ENCODE assay signal across 8 cellular contexts in the genomic region with DNA sequence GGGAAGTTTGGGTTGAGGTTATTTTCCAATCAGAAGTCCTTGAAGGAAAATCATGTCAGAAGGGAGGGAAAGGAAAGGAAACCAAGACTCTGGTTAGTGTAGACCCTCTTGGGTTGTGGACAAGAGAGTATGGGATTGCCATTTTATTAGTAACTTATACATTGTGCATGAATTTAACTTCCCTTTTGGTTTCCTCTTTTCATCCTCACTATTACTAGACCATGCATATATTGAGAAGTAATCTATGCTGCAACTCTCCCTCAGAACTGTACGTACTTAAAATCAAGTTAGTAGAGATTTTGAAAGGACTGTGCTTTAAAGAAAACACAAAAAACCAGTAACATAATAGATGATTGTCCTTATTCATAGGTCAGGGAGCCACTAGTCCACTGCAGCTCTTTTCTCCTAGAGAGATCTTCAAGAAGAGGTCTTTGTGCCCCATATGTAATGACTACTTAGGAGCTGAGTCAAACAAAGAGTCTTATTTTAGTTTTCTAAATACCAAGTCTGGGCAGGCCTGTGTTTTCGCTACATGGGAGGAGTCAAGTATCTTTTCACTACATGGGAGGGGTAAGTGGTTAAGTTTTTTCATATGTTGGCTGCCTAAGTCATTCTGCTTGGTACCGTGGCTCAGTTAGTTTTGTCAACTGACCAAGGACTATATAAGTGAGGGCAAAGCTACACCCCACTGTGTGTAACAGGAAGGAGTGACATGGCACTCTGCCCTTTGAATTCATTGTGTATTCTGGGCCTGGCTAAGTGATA. TPM values are rescaled to one million over a fixed set of nuclear protein-coding genes. Genes with fewer than 3 reads are reported as not detected.
DNase-seq lines count a peak whose midpoint lies in the region; ATAC-seq, FAIRE-seq and TF ChIP-seq lines count a peak whose summit lies in the region.

No MANE protein-coding gene starts in this region.

- no peak overlapping the region for H4K5ac ChIP-seq in IMR-90 (ENCODE audit: low read depth, low read length)

- no peak overlapping the region for H4K91ac ChIP-seq in IMR-90 (ENCODE audit: insufficient read depth, low read depth, low read length)

- no peak overlapping the region for H2BK120ac ChIP-seq in IMR-90 (ENCODE audit: low read depth, low read length)

- no peak overlapping the region for H3K56ac ChIP-seq in IMR-90 (ENCODE audit: extremely low read depth, insufficient read depth, low read length)

- H3K9me3 Mint-ChIP-seq in Calu3 (ENCODE audit: low read depth, unreplicated experiment) = no peaks in the 10 kb centered on the region

- H3K27me3 ChIP-seq in IMR-90 (ENCODE audit: control insufficient read depth, insufficient read depth, low read length) (no peaks in the 10 kb centered on the region), HepG2 (ENCODE audit: control insufficient read depth in 1 of 2, insufficient read depth in 2 of 2, low read length in 2 of 2) (peaks cover 0 to 9% of the 10 kb centered on the region in 2 experiments; a peak in 2 of 5 replicates)

- H3K18ac ChIP-seq in IMR-90 (ENCODE audit: low read depth, low read length) = no peak overlapping the region

- TF ChIP-seq RAD21 in IMR-90 (IDR thresholded peaks at IDR 0.05; ENCODE audit: low read length) (no peak), HepG2 (CRISPR knock-in tag; IDR thresholded peaks at IDR 0.05) (no peak)

- no peak for TF ChIP-seq EP300 in HepG2 (IDR thresholded peaks at IDR 0.05; ENCODE audit: low read depth in 2 of 2, low read length in 2 of 2)
- no peak for TF ChIP-seq EP300 in HepG2 (CRISPR knock-in tag; IDR thresholded peaks at IDR 0.05; ENCODE audit: borderline replicate concordance)

- H4K8ac ChIP-seq in IMR-90 (ENCODE audit: low read depth in 2 of 2, low read length in 2 of 2) = no peak overlapping the region

- CTCF ChIA-PET in IMR-90 (lab: Yijun Ruan, JAX) = no interaction called here
- CTCF ChIA-PET in HepG2 (lab: Yijun Ruan, JAX; ENCODE audit: low intra/inter-chr PET ratio, low total read pairs) = no interaction called here
- CTCF ChIA-PET in Calu3 (lab: Charles Lee) = no interaction called here

- in situ Hi-C loops in IMR-90 (cut with MboI; ENCODE audit: low sequenced_read_pairs) = no loop called here
- in situ Hi-C loops in HepG2 (cut with HindIII; ENCODE audit: extremely low pct_ligation_motif_present, low pct_unique_long_range_greater_than_20kb) = no loop called here

- FAIRE-seq in HepG2 (lab: Jason Lieb, UNC) = no peak

- H3K27ac ChIP-seq in IMR-90 (ENCODE audit: insufficient read depth, low read length) = no peak overlapping the region
- H3K27ac ChIP-seq in HepG2 (ENCODE audit: extremely low read length, insufficient read depth, low read length) = no peak overlapping the region

- H3K79me1 ChIP-seq in IMR-90 (ENCODE audit: low read depth in 1 of 2, low read length in 2 of 2) = no peaks in the 10 kb centered on the region

- peak; percentile 95 for ATAC-seq in GM18502 (IDR thresholded peaks at IDR 0.05; ENCODE audit: poor library complexity, unreplicated experiment)
- ATAC-seq in GM21529 (IDR thresholded peaks at IDR 0.05; ENCODE audit: unreplicated experiment) = peak; percentile 88
- peak; percentile 56; the same call in 1 of the 2 replicates for ATAC-seq in IMR-90 (ENCODE audit: low read depth)
- ATAC-seq in HepG2 = no peak

- no peak overlapping the region for H3K4me3 Mint-ChIP-seq in Calu3 (ENCODE audit: low read depth, unreplicated experiment)

- no peak overlapping the region for H2AFZ ChIP-seq in IMR-90 (replicated peaks; ENCODE audit: low read length, poor library complexity)
- H2AFZ ChIP-seq in HepG2 (ENCODE audit: low read length) = no peak overlapping the region

- H2BK5ac ChIP-seq in IMR-90 (ENCODE audit: low read depth, low read length, poor library complexity, severe bottlenecking) = no peak overlapping the region

- no peak overlapping the region for H3K4ac ChIP-seq in IMR-90 (ENCODE audit: low read depth, low read length)

- H3K27me3 Mint-ChIP-seq in Calu3 (ENCODE audit: unreplicated experiment) = no peaks in the 10 kb centered on the region

- BruUV-seq in IMR-90 (replicated peaks; lab: Mats Ljungman, UMichigan) = no TSS peak
- BruUV-seq in HepG2 (replicated peaks; lab: Mats Ljungman, UMichigan) = no TSS peak
- BruUV-seq in Calu3 (replicated peaks; lab: Mats Ljungman, UMichigan) = no TSS peak

- H3K4me1 Mint-ChIP-seq in Calu3 (ENCODE audit: low read depth, unreplicated experiment) = no peaks in the 10 kb centered on the region

- WGBS in IMR-90 (ENCODE audit: extremely low coverage in 2 of 2, insufficient read length in 1 of 2), 2 experiments = no CpG with 5 or more reads among the region's 3 CpGs
- 42% methylated on average over 3 of the region's 3 CpGs for WGBS in HepG2 (ENCODE audit: low lambda C conversion rate)

- H3K9me3 ChIP-seq in IMR-90 (ENCODE audit: control insufficient read depth, insufficient read depth, low read length) (no peaks in the 10 kb centered on the region), HepG2 (ENCODE audit: low read length) (no peaks in the 10 kb centered on the region)

- intact Hi-C loops in IMR-90 (cut with micrococcal nuclease) (no loop called here), HepG2 (cut with micrococcal nuclease; ENCODE audit: unreplicated experiment) (no loop called here), Calu3 (cut with micrococcal nuclease; ENCODE audit: unreplicated experiment) (no loop called here)

- POLR2A ChIA-PET in IMR-90 (lab: Charles Lee; ENCODE audit: unreplicated experiment) = no interaction called here
- POLR2A ChIA-PET in HepG2 (lab: Yijun Ruan, JAX) = no interaction called here

- DNase-seq in IMR-90 = no peak
- DNase-seq in HepG2 (ENCODE audit: low spot score) = no peak
- DNase-seq in RPMI8226 = no peak
- no peak for DNase-seq in Calu3
- DNase-seq in SHP77 treated with DMSO at 0.1 percent for 48 hours (lab: John Stamatoyannopoulos, UW) = no peak
- no peak for DNase-seq in H4 (ENCODE audit: low spot score)

- no peak overlapping the region for H2AK9ac ChIP-seq in IMR-90 (replicated peaks; ENCODE audit: low read depth, low read length, poor library complexity)

- dilution Hi-C loops in IMR-90 (cut with HindIII; ENCODE audit: low sequenced_read_pairs, unreplicated experiment) = no loop called here

- no peak overlapping the region for H2AK5ac ChIP-seq in IMR-90 (ENCODE audit: low read depth, low read length)

- no peaks in the 10 kb centered on the region for H3K36me3 ChIP-seq in IMR-90 (ENCODE audit: control insufficient read depth, insufficient read depth, low read length)
- no peaks in the 10 kb centered on the region for H3K36me3 ChIP-seq in HepG2 (replicated peaks in 1 of 2; ENCODE audit: control insufficient read depth in 1 of 2, insufficient read depth in 2 of 2, low read length in 2 of 2)

- H3K27ac Mint-ChIP-seq in Calu3 (ENCODE audit: unreplicated experiment) = no peak overlapping the region

- H3K23ac ChIP-seq in IMR-90 (ENCODE audit: low read depth, low read length) = no peak overlapping the region

- no peak for TF ChIP-seq CTCF in IMR-90 (conservative IDR thresholded peaks at IDR 0.05; ENCODE audit: low read depth, low read length)
- TF ChIP-seq CTCF in HepG2 (CRISPR knock-in tag; IDR thresholded peaks at IDR 0.05) = no peak
- no peak for TF ChIP-seq CTCF in Calu3 (IDR thresholded peaks at IDR 0.05; ENCODE audit: unreplicated experiment)

- H3K9me1 ChIP-seq in IMR-90 (ENCODE audit: insufficient read depth, low read length) = no peaks in the 10 kb centered on the region; the same call in 1 of the 2 replicates

- H3K36me3 Mint-ChIP-seq in Calu3 (ENCODE audit: insufficient read depth, unreplicated experiment) = no peaks in the 10 kb centered on the region

- H4K20me1 ChIP-seq in IMR-90 (ENCODE audit: insufficient read depth, low read length) (no peaks in the 10 kb centered on the region), HepG2 (ENCODE audit: insufficient read depth, low read length) (no peaks in the 10 kb centered on the region)

- no peak overlapping the region for H3K9ac ChIP-seq in IMR-90 (ENCODE audit: low read depth, low read length)
- H3K9ac ChIP-seq in HepG2 (ENCODE audit: insufficient read depth, low read depth, low read length) = no peak overlapping the region

- H3K14ac ChIP-seq in IMR-90 (replicated peaks; ENCODE audit: low read depth, low read length) = no peak overlapping the region

- H3K4me1 ChIP-seq in IMR-90 (ENCODE audit: control insufficient read depth, insufficient read depth, low read length) = no peaks in the 10 kb centered on the region
- 0 out of 2 replicates have a peak, but pooled peaks cover 8% of the 10 kb centered on the region for H3K4me1 ChIP-seq in HepG2 (ENCODE audit: insufficient read depth, low read length)

- no peaks in the 10 kb centered on the region for H3K79me2 ChIP-seq in HepG2 (ENCODE audit: insufficient read depth, low read length)

- H3K4me2 ChIP-seq in IMR-90 (ENCODE audit: low read depth, low read length) (no peak overlapping the region), HepG2 (ENCODE audit: low read depth, low read length) (no peak overlapping the region)

- H3K4me3 ChIP-seq in IMR-90 (ENCODE audit: insufficient read depth, low read depth, low read length) (no peak overlapping the region), HepG2 (replicated peaks in 1 of 3; ENCODE audit: insufficient read depth in 1 of 3, low read depth in 2 of 3, low read length in 3 of 3) (no peak overlapping the region)

- H2BK20ac ChIP-seq in IMR-90 (ENCODE audit: low read depth, low read length) = no peak overlapping the region

- TF ChIP-seq POLR2A in IMR-90 (IDR thresholded peaks at IDR 0.05; ENCODE audit: low read depth, low read length) (no peak), HepG2 (IDR thresholded peaks at IDR 0.05; ENCODE audit: insufficient read depth in 1 of 2, low read depth in 2 of 2, low read length in 2 of 2) (no peak)

- H2BK15ac ChIP-seq in IMR-90 (ENCODE audit: low read depth, low read length) = no peak overlapping the region

RNA-seq across cellular contexts. Expression of a gene that starts 25.2 kb away (rescaled TPM):
- 0.54 and 1.1 TPM in 2 replicates for total RNA-seq in IMR-90 (2012; rRNA removed)
- polyA plus RNA-seq in IMR-90 (2012; rRNA removed) = 0.66 and 0.79 TPM in 2 replicates
- polyA plus RNA-seq in IMR-90 (2012; cell fraction: cytosol; rRNA removed) = 0.32 and 0.38 TPM in 2 replicates
- 0.25 and 1.0 TPM in 2 replicates for polyA plus RNA-seq in IMR-90 (2012; cell fraction: nucleus; rRNA removed; ENCODE audit: low replicate concordance)
- 11.0 and 16.6 TPM in 2 replicates for total RNA-seq in HepG2 (2016; rRNA removed; fragmentation: Illumina TruSeq; extraction: Trizol)
- 1.6 and 2.4 TPM in 2 replicates for total RNA-seq in HepG2 (2016; cell fraction: cytosol; rRNA removed; fragmentation: Illumina TruSeq; extraction: Trizol; ENCODE audit: low read depth)
- 10.2 and 16.4 TPM in 2 replicates for total RNA-seq in HepG2 (2016; cell fraction: insoluble cytoplasmic fraction; rRNA removed; fragmentation: Illumina TruSeq; extraction: Trizol)
- total RNA-seq in HepG2 (2016; cell fraction: membrane; rRNA removed; fragmentation: Illumina TruSeq; extraction: Trizol) = 6.3 and 7.3 TPM in 2 replicates
- total RNA-seq in HepG2 (2016; cell fraction: nucleus; rRNA removed; fragmentation: Illumina TruSeq; extraction: Trizol) = 11.0 and 12.8 TPM in 2 replicates
- 5.4 and 5.8 TPM in 2 replicates for polyA plus RNA-seq in HepG2 (2011; rRNA removed)
- polyA plus RNA-seq in HepG2 (2011; cell fraction: cytosol; rRNA removed) = 2.6 and 3.3 TPM in 2 replicates
- 4.4 and 5.0 TPM in 2 replicates for polyA plus RNA-seq in HepG2 (2011; cell fraction: nucleus; rRNA removed)
- polyA plus RNA-seq in HepG2 (2012) = 8.6 and 14.4 TPM in 2 replicates
- polyA plus RNA-seq in HepG2 (2016; cell fraction: cytosol; fragmentation: Illumina TruSeq; extraction: Trizol; ENCODE audit: low read depth) = 0.62 and 0.73 TPM in 2 replicates
- polyA plus RNA-seq in HepG2 (2016; cell fraction: insoluble cytoplasmic fraction; fragmentation: Illumina TruSeq; extraction: Trizol; ENCODE audit: low read depth) = 15.0 and 16.0 TPM in 2 replicates
- 2.6 and 2.9 TPM in 2 replicates for polyA plus RNA-seq in HepG2 (2016; cell fraction: membrane; fragmentation: Illumina TruSeq; extraction: Trizol; ENCODE audit: low read depth)
- 8.1 and 8.7 TPM in 2 replicates for polyA plus RNA-seq in HepG2 (2016; cell fraction: nucleus; fragmentation: Illumina TruSeq; extraction: Trizol; ENCODE audit: insufficient read depth, low read depth)
- 3.3 and 12.1 TPM in 2 replicates for polyA minus RNA-seq in HepG2 (2011; rRNA and poly(A)+ RNA removed; ENCODE audit: low replicate concordance)
- polyA minus RNA-seq in HepG2 (2011; cell fraction: cytosol; rRNA and poly(A)+ RNA removed) = 11.2 and 13.2 TPM in 2 replicates
- polyA minus RNA-seq in HepG2 (2011; cell fraction: nucleus; rRNA and poly(A)+ RNA removed) = 19.1 and 19.7 TPM in 2 replicates
- total RNA-seq in Calu3 (2022) = 6.7 and 7.5 TPM in 2 replicates
- total RNA-seq in H4 (2014; rRNA removed; shearing (Covaris generic)) = 2.8 and 4.3 TPM in 2 replicates
